ENCODE assay signal across 8 cellular contexts in the genomic region with DNA sequence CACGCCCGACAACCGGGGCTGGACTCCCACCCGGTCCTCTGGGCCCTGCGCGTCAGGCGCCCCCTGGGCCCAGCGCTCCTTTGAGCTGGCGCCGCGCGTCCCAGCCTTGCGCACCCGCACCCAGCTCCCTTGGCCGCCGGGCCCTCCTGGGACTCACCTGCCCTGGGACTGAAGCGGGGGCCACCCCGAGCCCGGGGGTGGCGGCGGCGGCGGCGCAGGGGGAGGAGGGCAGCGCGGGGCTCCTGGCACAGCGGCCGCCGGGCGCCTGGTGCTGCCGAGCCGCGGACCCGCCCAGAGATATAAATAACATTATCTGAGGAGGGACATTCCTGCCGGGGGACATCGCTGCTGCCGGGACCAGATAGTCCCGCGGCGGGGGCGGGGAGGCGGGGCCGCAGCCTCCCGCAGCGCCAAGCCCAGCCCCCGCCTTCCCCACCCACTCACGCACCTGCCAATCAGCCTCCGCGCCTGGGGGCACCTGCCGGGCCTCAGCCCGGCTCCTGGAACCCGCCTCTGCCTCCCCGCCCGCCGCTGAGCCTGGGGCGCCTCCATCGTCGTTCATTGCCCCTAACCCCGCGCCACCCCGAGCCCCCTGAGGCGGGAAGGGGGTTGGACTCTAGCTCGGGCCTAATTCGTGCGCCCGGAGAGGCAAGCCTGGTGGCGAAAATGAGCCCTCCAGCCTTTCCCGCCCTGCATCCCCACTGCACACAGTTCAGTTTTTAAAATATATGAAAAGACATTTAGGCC. TPM values are rescaled to one million over a fixed set of nuclear protein-coding genes. Genes with fewer than 3 reads are reported as not detected.
DNase-seq lines count a peak whose midpoint lies in the region; ATAC-seq and TF ChIP-seq lines count a peak whose summit lies in the region.

A gene (minus strand): TSS at position 273 of the 747 bp plus-strand sequence. CDS start 56,813 bp downstream, outside the sequence.

- no peaks in the 10 kb centered on the region for H3K4me1 ChIP-seq in Caco-2
- no peaks in the 10 kb centered on the region for H3K4me1 ChIP-seq in Panc1 (ENCODE audit: control insufficient read depth, insufficient read depth, low read length)
- no peaks in the 10 kb centered on the region for H3K4me1 ChIP-seq in cardiac muscle cell (ENCODE audit: low read depth)
- H3K4me1 ChIP-seq in aorta (ENCODE audit: control insufficient read depth in 1 of 2, insufficient read depth in 2 of 2, low read length in 2 of 2) = no peaks in the 10 kb centered on the region

- H3K27ac ChIP-seq in Panc1 (ENCODE audit: low read length) (no peak within 1 kb of the TSS), cardiac muscle cell (no peak within 1 kb of the TSS), aorta (ENCODE audit: low read depth in 1 of 2, low read length in 2 of 2) (no peak within 1 kb of the TSS)

- H3K36me3 ChIP-seq in Caco-2 (ENCODE audit: control insufficient read depth, insufficient read depth, low read length) = no peaks in the 10 kb centered on the region
- no peaks in the 10 kb centered on the region for H3K36me3 ChIP-seq in Panc1 (ENCODE audit: control insufficient read depth, insufficient read depth, low read length)
- no peaks in the 10 kb centered on the region for H3K36me3 ChIP-seq in cardiac muscle cell
- no peaks in the 10 kb centered on the region for H3K36me3 ChIP-seq in aorta (ENCODE audit: control insufficient read depth in 1 of 2, insufficient read depth in 2 of 2, low read length in 1 of 2)

- CTCF ChIA-PET in Caco-2 (lab: Charles Lee) = interaction anchor here (0.6 to 3.7 kb wide), 13 partner anchors 12 to 158 kb away, joined by 3 to 27 read pairs (median 4); no protein-coding TSS in a partner anchor
- CTCF ChIA-PET in Panc1 (lab: Charles Lee) = interaction anchor here (0.6 to 1.0 kb wide), 2 partner anchors 11 to 56 kb away, joined by 3 to 4 read pairs; no protein-coding TSS in a partner anchor

- peaks cover 28% of the 10 kb centered on the region for H3K27me3 Mint-ChIP-seq in Caco-2 (ENCODE audit: insufficient read depth, unreplicated experiment)

- intact Hi-C loops in Caco-2 (cut with micrococcal nuclease; ENCODE audit: unreplicated experiment) = loop anchor here (5.0 kb wide), 1 partner anchor 38 kb away; no protein-coding TSS in a partner anchor
- intact Hi-C loops in Panc1 (cut with micrococcal nuclease; ENCODE audit: unreplicated experiment) = no loop called here
- intact Hi-C loops in aorta (cut with DNase I) = loop anchor here (10.0 kb wide), 1 partner anchor 205 kb away; no protein-coding TSS in a partner anchor

- 1 to 2% methylated on average over 51 to 68 of the region's 68 CpGs for WGBS in aorta, 2 donors

- BruUV-seq in Caco-2 (replicated peaks; lab: Mats Ljungman, UMichigan) (no TSS peak), Panc1 (replicated peaks; lab: Mats Ljungman, UMichigan) (no TSS peak)

- H3K9me3 Mint-ChIP-seq in Caco-2 (ENCODE audit: unreplicated experiment) = no peaks in the 10 kb centered on the region

- 0 out of 2 replicates have a peak, but pooled peaks cover 1% of the 10 kb centered on the region for H3K27me3 ChIP-seq in Caco-2 (replicated peaks; ENCODE audit: control insufficient read depth, insufficient read depth, low read length)
- peaks cover 44% of the 10 kb centered on the region for H3K27me3 ChIP-seq in Panc1 (ENCODE audit: control insufficient read depth, insufficient read depth, low read length)
- peaks cover 90% of the 10 kb centered on the region for H3K27me3 ChIP-seq in cardiac muscle cell
- peaks cover 0 to 1% of the 10 kb centered on the region in 2 donors for H3K27me3 ChIP-seq in aorta (ENCODE audit: control insufficient read depth in 1 of 2, insufficient read depth in 2 of 2, low read length in 1 of 2)

- H3K4me1 Mint-ChIP-seq in Caco-2 (ENCODE audit: low read depth, unreplicated experiment) = no peaks in the 10 kb centered on the region

- peak within 1 kb of the TSS; percentile 61 for H3K4me3 ChIP-seq in Caco-2 (ENCODE audit: low read depth, low read length)
- peak within 1 kb of the TSS; percentile 24 to 37 for H3K4me3 ChIP-seq in Panc1 (ENCODE audit: low read depth in 2 of 2, low read length in 2 of 2)
- H3K4me3 ChIP-seq in cardiac muscle cell = peak within 1 kb of the TSS; percentile 73
- peak within 1 kb of the TSS; percentile 63 to 94 for H3K4me3 ChIP-seq in aorta (ENCODE audit: low read length in 2 of 2)

- H3K4me3 Mint-ChIP-seq in Caco-2 (ENCODE audit: unreplicated experiment) = peak within 1 kb of the TSS; percentile 82

- TF ChIP-seq CTCF in Caco-2 (IDR thresholded peaks at IDR 0.05; ENCODE audit: insufficient read depth in 1 of 2, low read depth in 1 of 2, low read length in 1 of 2, severe bottlenecking in 1 of 2, unreplicated experiment in 1 of 2) (peak in 1 of 2 experiments; percentile 11), Panc1 (IDR thresholded peaks at IDR 0.05) (no peak), cardiac muscle cell (IDR thresholded peaks at IDR 0.05; ENCODE audit: low read depth, low read length) (no peak)

- POLR2A ChIA-PET in Caco-2 (lab: Charles Lee) (interaction anchor here (0.6 kb wide), 2 partner anchors 21 to 136 kb away, joined by 3 read pairs; no protein-coding TSS in a partner anchor), Panc1 (lab: Charles Lee) (no interaction called here)

- H3K27ac Mint-ChIP-seq in Caco-2 (ENCODE audit: unreplicated experiment) = no peak within 1 kb of the TSS

- in situ Hi-C loops in Panc1 (cut with HindIII; ENCODE audit: low pct_unique_long_range_greater_than_20kb, low sequenced_read_pairs) = no loop called here

- ATAC-seq in HG02759 (IDR thresholded peaks at IDR 0.05; ENCODE audit: unreplicated experiment) (peak; percentile 75), Panc1 (peak; percentile 64), aorta (ENCODE audit: low FRiP score) (peak; percentile 59), HG02870 (IDR thresholded peaks at IDR 0.05; ENCODE audit: unreplicated experiment) (no peak)

- peaks cover 6% of the 10 kb centered on the region for H3K36me3 Mint-ChIP-seq in Caco-2 (ENCODE audit: insufficient read depth, unreplicated experiment)

- H3K9me3 ChIP-seq in Caco-2 = no peaks in the 10 kb centered on the region
- no peaks in the 10 kb centered on the region for H3K9me3 ChIP-seq in Panc1 (ENCODE audit: control insufficient read depth, insufficient read depth, low read depth, low read length)
- no peaks in the 10 kb centered on the region for H3K9me3 ChIP-seq in cardiac muscle cell (ENCODE audit: low read depth)
- H3K9me3 ChIP-seq in aorta (ENCODE audit: control insufficient read depth, low read length) = no peaks in the 10 kb centered on the region

- DNase-seq in Caco-2 (peak; percentile 56 to 64), Panc1 (ENCODE audit: low read depth, low spot score) (no peak), cardiac muscle cell (ENCODE audit: low read depth in 1 of 2, low spot score in 1 of 2) (peak in 1 of 2 donors; percentile 63), putamen (ENCODE audit: low spot score) (peak; percentile 27), aorta (peak in 1 of 2 donors; percentile 73)
- DNase-seq in activated gamma-delta T cell treated with anti-CD3 and anti-CD28 coated beads, Interleukin-2, amount 50 U/mL, for 16 hours (ENCODE audit: low read depth) = peak; percentile 38

RNA-seq across cellular contexts. Expression of the gene that starts here (rescaled TPM):
- total RNA-seq in Caco-2 (2022) (1.6 and 1.7 TPM in 2 replicates), Panc1 (2021; ENCODE audit: unreplicated experiment) (0.13 TPM), cardiac muscle cell (9.2 and 13.6 TPM in 2 replicates), aorta (1 to 10 TPM; 5.4 to 7.9 TPM)
- not detected for polyA plus RNA-seq in Panc1 (2012; ENCODE audit: insufficient read length)
- polyA plus RNA-seq in cardiac muscle cell (6.4 and 9.9 TPM in 2 replicates), aorta (1 to 10 TPM; 1.1 to 1.5 TPM)

Comparison
In these comparisons a context has a peak if more than half of its experiments do, and no peak if none do; other contexts are left out.
1. Peak in ATAC-seq and H3K4me3 ChIP-seq in Panc1; RNA of the gene not detected or under 1 TPM.